In genomic region chr5:79235578-79236363, GRCh38 we compare ENCODE assay signal across 8 cellular contexts. TPM values are rescaled to one million over a fixed set of nuclear protein-coding genes. Genes with fewer than 3 reads are reported as not detected.
A peak's percentile ranks its signal among the peaks of the same experiment; 100 is the strongest.
DNase-seq lines count a peak whose midpoint lies in the region; ATAC-seq, FAIRE-seq and TF ChIP-seq lines count a peak whose summit lies in the region.

Gene JMY, plus strand, starts transcription at chr5:79236131. Its CDS starts 520 bp downstream, at chr5:79236651.

- peak within 1 kb of the TSS; percentile 92 for H3K27ac ChIP-seq in keratinocyte (ENCODE audit: control insufficient read depth, insufficient read depth, low read length)

- H4K20me1 ChIP-seq in keratinocyte (ENCODE audit: control insufficient read depth, extremely low read depth, insufficient read depth, low read length) = no peaks in the 10 kb centered on the region

- H3K4me1 ChIP-seq in keratinocyte (ENCODE audit: control insufficient read depth, extremely low read depth, insufficient read depth, low read length) = peaks cover 11% of the 10 kb centered on the region

- dilution Hi-C loops in keratinocyte (cut with MboI; ENCODE audit: extremely low pct_ligation_motif_present, low sequenced_read_pairs) = no loop called here

- H3K4me2 ChIP-seq in keratinocyte (ENCODE audit: control insufficient read depth, extremely low read depth, insufficient read depth, low read depth, low read length) = peak within 1 kb of the TSS; percentile 93

- no peaks in the 10 kb centered on the region for H3K27me3 ChIP-seq in keratinocyte (ENCODE audit: control insufficient read depth, extremely low read depth, insufficient read depth, low read length)

- H3K4me3 ChIP-seq in keratinocyte (ENCODE audit: control insufficient read depth in 2 of 3, extremely low read depth in 1 of 3, insufficient read depth in 2 of 3, low read depth in 1 of 3, low read length in 3 of 3) = peak within 1 kb of the TSS; percentile 75 to 94 (median 85)

- TF ChIP-seq CTCF in keratinocyte (optimal IDR thresholded peaks at IDR 0.05 in 1 of 3, IDR thresholded peaks at IDR 0.05 in 1 of 3, conservative IDR thresholded peaks at IDR 0.05 in 1 of 3; ENCODE audit: extremely low read depth in 1 of 3, insufficient read depth in 2 of 3, low read length in 3 of 3) = peak in 2 of 3 experiments; percentile 9 to 24

- H3K9me1 ChIP-seq in keratinocyte (ENCODE audit: control insufficient read depth, extremely low read depth, insufficient read depth, low read length) = no peaks in the 10 kb centered on the region

- no peaks in the 10 kb centered on the region for H3K9me3 ChIP-seq in keratinocyte (ENCODE audit: control insufficient read depth, low read depth, low read length)

- no peak for FAIRE-seq in keratinocyte (lab: Jason Lieb, UNC)

- H3K79me2 ChIP-seq in keratinocyte (ENCODE audit: control insufficient read depth, insufficient read depth, low read length) = peaks cover 12% of the 10 kb centered on the region

- peak within 1 kb of the TSS; percentile 93 for H3K9ac ChIP-seq in keratinocyte (ENCODE audit: control insufficient read depth, extremely low read depth, insufficient read depth, low read length)

- DNase-seq in 8988T = peak; percentile 88
- DNase-seq in NCI-H2171 (lab: John Stamatoyannopoulos, UW) = peak; percentile 69
- peak; percentile 55 to 75 (median 74) for DNase-seq in activated CD4-positive, CD25-positive, alpha-beta regulatory T cell (lab: John Stamatoyannopoulos, UW)
- peak; percentile 82 for DNase-seq in central memory CD4-positive, alpha-beta T cell
- no peak for DNase-seq in keratinocyte (ENCODE audit: low read depth, low spot score)
- DNase-seq in stimulated activated CD4-positive, alpha-beta T cell treated with anti-CD3 and anti-CD28 coated beads, Interleukin-12 subunit alpha, Interleukin-12 subunit beta, amount 100 ng/mL, for 48 hours (ENCODE audit: low read depth in 2 of 3, low spot score in 1 of 3) = peak; percentile 66 to 77 (median 71)

- peak within 1 kb of the TSS; percentile 98 for H2AFZ ChIP-seq in keratinocyte (ENCODE audit: control insufficient read depth, low read length)

- ATAC-seq in GM18520 (IDR thresholded peaks at IDR 0.05; ENCODE audit: unreplicated experiment) (peak; percentile 56), HG03060 (IDR thresholded peaks at IDR 0.05; ENCODE audit: low read depth, unreplicated experiment) (peak; percentile 40)

- no peaks in the 10 kb centered on the region for H3K36me3 ChIP-seq in keratinocyte (ENCODE audit: control insufficient read depth in 2 of 2, extremely low read depth in 1 of 2, insufficient read depth in 2 of 2, low read length in 2 of 2)

RNA-seq across cellular contexts. Expression of gene JMY, which starts in this region (rescaled TPM):
- polyA plus RNA-seq in keratinocyte = 1.8 to 3.3 TPM (median 2.5 TPM) in 3 replicates
- 11.6 TPM for polyA plus RNA-seq in keratinocyte (2011; ENCODE audit: low read depth)
- 1.4 and 2.8 TPM in 2 replicates for polyA plus RNA-seq in keratinocyte (2011; cell fraction: cytosol; rRNA removed)
- 3.6 and 5.0 TPM in 2 replicates for polyA plus RNA-seq in keratinocyte (2011; cell fraction: nucleus; rRNA removed)
- 2.0 and 7.1 TPM in 2 replicates for polyA plus RNA-seq in keratinocyte (2012; ENCODE audit: low replicate concordance)
- 1.1 to 4.3 TPM (median 2.3 TPM) in 3 replicates for polyA minus RNA-seq in keratinocyte
- polyA minus RNA-seq in keratinocyte (2011; cell fraction: cytosol; rRNA and poly(A)+ RNA removed) = 3.8 TPM
- polyA minus RNA-seq in keratinocyte (2011; cell fraction: nucleus; rRNA and poly(A)+ RNA removed) = 6.1 and 9.6 TPM in 2 replicates
